In the genomic region with DNA sequence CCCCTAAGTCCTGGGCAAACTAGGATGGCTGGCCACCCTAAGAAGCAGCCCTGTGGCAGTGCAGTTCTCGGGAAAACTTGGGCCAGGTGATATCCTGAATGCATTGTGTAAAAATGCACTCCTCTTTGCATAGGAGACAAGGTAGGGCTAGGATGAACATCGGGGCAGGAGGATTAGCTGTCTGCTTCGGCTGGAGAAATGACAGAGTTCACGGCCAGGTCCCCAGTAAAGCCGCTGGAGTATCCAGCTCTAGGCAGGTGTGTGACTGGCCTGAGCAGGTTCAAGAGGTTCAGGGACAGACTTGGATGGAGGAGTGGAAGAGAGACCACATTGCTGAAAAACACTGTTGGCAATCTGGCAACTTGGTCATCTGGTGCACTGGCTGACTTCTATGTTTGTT, we compare ENCODE assay signal across 24 cellular contexts.
"Had no signal": no experiment of that assay in that cellular context is flagged by ENCODE, and none has a peak within 500 bp of the region (broad histone marks: within the 10 kb centered on the region; RNA-seq: fewer than 3 reads in every experiment).

No MANE protein-coding gene starts in this region.

- DNase-seq: activated B cell treated with CpG ODN at 0.5 μM for 24 hours; activated CD4-positive, alpha-beta T cell treated with anti-CD3 and anti-CD28 coated beads, Interleukin-2, amount 50 U/mL, for 4 hours; activated effector memory CD4-positive, alpha-beta T cell treated with Interleukin-2 at 50 U/mL for 16 hours; activated naive CD4-positive, alpha-beta T cell treated with Interleukin-2 at 50 U/mL for 16 hours; activated T-cell treated with anti-CD3 and anti-CD28 coated beads, Interleukin-2, amount 50 U/mL, for 48 hours; cerebellar nuclear complex; esophagus squamous epithelium; foreskin melanocyte; left ventricle myocardium superior; mucosa of descending colon; posterior cingulate gyrus; right cardiac atrium; spleen; stimulated activated CD4-positive, alpha-beta T cell treated with anti-CD3 and anti-CD28 coated beads, Interleukin-2, amount 100 ng/mL, for 48 hours; stomach; T-helper 1 cell; thyroid gland; upper lobe of left lung had no signal

- H3K27ac Mint-ChIP-seq: activated B cell treated with CpG ODN at 0.5 μM for 24 hours; natural killer cell treated with Interleukin-12 subunit alpha and Interleukin-12 subunit beta and Interleukin-15 and Interleukin-18, amount 100 ng/mL, for 72 hours; T-helper 2 cell treated with Interferon-gamma antibody and Interleukin-4, amounts not matched to agents 5 μg/mL and 100 μg/mL, for 36 hours had no signal

- FAIRE-seq: islet of Langerhans had no signal

- H3K9me3 Mint-ChIP-seq: activated B cell treated with CpG ODN at 0.5 μM for 24 hours; natural killer cell treated with Interleukin-12 subunit alpha and Interleukin-12 subunit beta and Interleukin-15 and Interleukin-18, amount 100 ng/mL, for 72 hours; T-helper 2 cell treated with Interferon-gamma antibody and Interleukin-4, amounts not matched to agents 5 μg/mL and 100 μg/mL, for 36 hours had no signal

- H3K27ac ChIP-seq: breast epithelium, stomach, upper lobe of left lung, vagina had no signal

- H3K4me1 Mint-ChIP-seq: activated B cell treated with CpG ODN at 0.5 μM for 24 hours had no signal

- H3K4me1 ChIP-seq: breast epithelium had no signal

- H3K36me3 ChIP-seq: breast epithelium, esophagus squamous epithelium, vagina had no signal

- H3K4me3 Mint-ChIP-seq: activated B cell treated with CpG ODN at 0.5 μM for 24 hours; natural killer cell treated with Interleukin-12 subunit alpha and Interleukin-12 subunit beta and Interleukin-15 and Interleukin-18, amount 100 ng/mL, for 72 hours; T-helper 2 cell treated with Interferon-gamma antibody and Interleukin-4, amounts not matched to agents 5 μg/mL and 100 μg/mL, for 36 hours had no signal

- H3K9me3 ChIP-seq: breast epithelium, esophagus squamous epithelium, mucosa of descending colon, spleen, stomach, thyroid gland, upper lobe of left lung, vagina had no signal

- ATAC-seq: left ventricle myocardium superior, mucosa of descending colon had no signal

- H3K27me3 Mint-ChIP-seq: activated B cell treated with CpG ODN at 0.5 μM for 24 hours; natural killer cell treated with Interleukin-12 subunit alpha and Interleukin-12 subunit beta and Interleukin-15 and Interleukin-18, amount 100 ng/mL, for 72 hours had no signal

- H3K27me3 ChIP-seq: breast epithelium, esophagus squamous epithelium, spleen, stomach, thyroid gland, upper lobe of left lung, vagina had no signal

- H3K4me3 ChIP-seq: breast epithelium, coronary artery, esophagus squamous epithelium, mucosa of descending colon, spleen, stomach, thyroid gland, upper lobe of left lung, vagina had no signal
